9 cellular contexts compared by ENCODE assay signal in the genomic region with DNA sequence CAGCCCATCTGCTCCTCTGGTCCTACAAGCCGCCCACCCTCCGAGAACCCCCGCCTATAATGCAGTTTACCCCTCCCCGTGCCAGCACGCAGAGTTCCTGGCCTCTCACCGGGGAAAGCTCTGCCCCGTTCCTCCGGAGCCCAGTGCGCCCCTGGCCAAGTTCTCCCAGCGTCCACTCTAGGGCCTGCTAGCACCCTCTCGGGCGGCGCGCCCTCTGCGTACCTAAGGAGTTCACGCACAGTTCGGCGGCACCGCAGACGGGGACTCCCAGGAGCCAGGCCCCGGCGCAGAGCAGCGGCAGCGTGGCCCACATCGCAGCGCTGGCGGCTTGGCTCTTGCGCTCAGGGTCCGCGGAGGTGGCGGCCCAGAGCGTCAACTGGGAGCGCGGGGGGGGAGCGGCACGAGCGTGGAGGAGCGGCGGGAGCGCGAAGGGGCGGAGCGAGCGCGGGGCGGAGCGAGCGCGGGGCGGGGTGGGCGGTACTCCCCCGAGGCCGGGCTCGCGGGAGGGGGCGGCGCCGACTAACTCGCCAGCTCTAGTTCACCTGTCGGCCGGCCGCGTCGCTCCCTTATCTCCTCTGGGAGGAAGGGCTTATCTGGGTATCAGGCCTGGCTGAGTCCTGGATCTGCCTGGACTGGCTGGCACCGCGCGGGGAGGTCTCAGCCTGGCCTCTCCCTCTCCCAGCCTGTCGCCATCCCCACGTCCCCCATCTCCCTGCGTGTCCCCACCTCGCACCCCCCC. TPM values are rescaled to one million over a fixed set of nuclear protein-coding genes. Genes with fewer than 3 reads are reported as not detected.
A peak's percentile ranks its signal among the peaks of the same experiment; 100 is the strongest.
DNase-seq lines count a peak whose midpoint lies in the region; ATAC-seq, FAIRE-seq and TF ChIP-seq lines count a peak whose summit lies in the region.
"Had no signal": no experiment of that assay in that cellular context is flagged by ENCODE, and none has a peak within 500 bp of the region (broad histone marks: within the 10 kb centered on the region; RNA-seq: fewer than 3 reads in every experiment).

A gene with protein sequence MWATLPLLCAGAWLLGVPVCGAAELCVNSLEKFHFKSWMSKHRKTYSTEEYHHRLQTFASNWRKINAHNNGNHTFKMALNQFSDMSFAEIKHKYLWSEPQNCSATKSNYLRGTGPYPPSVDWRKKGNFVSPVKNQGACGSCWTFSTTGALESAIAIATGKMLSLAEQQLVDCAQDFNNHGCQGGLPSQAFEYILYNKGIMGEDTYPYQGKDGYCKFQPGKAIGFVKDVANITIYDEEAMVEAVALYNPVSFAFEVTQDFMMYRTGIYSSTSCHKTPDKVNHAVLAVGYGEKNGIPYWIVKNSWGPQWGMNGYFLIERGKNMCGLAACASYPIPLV (minus strand): TSS at position 378 of the 739 bp plus-strand sequence. CDS start 65 bp downstream, at position 313.

- no peaks in the 10 kb centered on the region for H3K9me3 Mint-ChIP-seq in CD8-positive, alpha-beta memory T cell

- no peaks in the 10 kb centered on the region for H3K27me3 ChIP-seq in CD8-positive, alpha-beta memory T cell (ENCODE audit: insufficient read depth, low read length, poor library complexity, severe bottlenecking)
- peaks cover 34% of the 10 kb centered on the region for H3K27me3 ChIP-seq in neutrophil

- peak within 1 kb of the TSS; percentile 72 to 90 (median 87) for H3K4me3 Mint-ChIP-seq in CD8-positive, alpha-beta memory T cell

- peak; percentile 54 for ATAC-seq in GM19467 (IDR thresholded peaks at IDR 0.05; ENCODE audit: unreplicated experiment)

- H3K27ac ChIP-seq in CD8-positive, alpha-beta memory T cell (ENCODE audit: low read depth, low read length): peak within 1 kb of the TSS; percentile 61
- H3K27ac ChIP-seq in neutrophil (peak within 1 kb of the TSS; percentile 57), substantia nigra (ENCODE audit: low read depth, low read length, poor library complexity, severe bottlenecking) (peak within 1 kb of the TSS; percentile 67)

- CTCF ChIA-PET in CD8-positive, alpha-beta memory T cell (lab: Charles Lee): no interaction called here

- peaks cover 1 to 5% of the 10 kb centered on the region in 2 donors for H3K27me3 Mint-ChIP-seq in CD8-positive, alpha-beta memory T cell

- no peaks in the 10 kb centered on the region for H3K36me3 Mint-ChIP-seq in CD8-positive, alpha-beta memory T cell

- H3K9me3 ChIP-seq in CD8-positive, alpha-beta memory T cell (ENCODE audit: low read length): no peaks in the 10 kb centered on the region
- no peaks in the 10 kb centered on the region for H3K9me3 ChIP-seq in neutrophil

- H3K27ac Mint-ChIP-seq in CD8-positive, alpha-beta memory T cell: peak within 1 kb of the TSS; percentile 15 to 91 (median 88)

- H3K4me1 ChIP-seq in CD8-positive, alpha-beta memory T cell (ENCODE audit: insufficient read depth, low read length): peaks cover 8% of the 10 kb centered on the region
- H3K4me1 ChIP-seq in neutrophil (ENCODE audit: control insufficient read depth in 1 of 2, insufficient read depth in 1 of 2, low read depth in 1 of 2, low read length in 1 of 2): peaks cover 32 to 38% of the 10 kb centered on the region in 2 experiments

- H3K4me3 ChIP-seq in CD8-positive, alpha-beta memory T cell (ENCODE audit: low read length): peak within 1 kb of the TSS; percentile 61
- H3K4me3 ChIP-seq in neutrophil (ENCODE audit: low read depth in 1 of 2, low read length in 1 of 2): peak within 1 kb of the TSS; percentile 71 to 82

- peaks cover 11 to 19% (median 11%) of the 10 kb centered on the region in 3 donors for H3K4me1 Mint-ChIP-seq in CD8-positive, alpha-beta memory T cell

- peak; percentile 51 to 82 (median 76) for DNase-seq in CD8-positive, alpha-beta memory T cell
- DNase-seq in HTR-8/SVneo (ENCODE audit: insufficient read length, low spot score) (peak; percentile 46), RKO (ENCODE audit: low spot score) (peak; percentile 60), activated gamma-delta T cell (lab: John Stamatoyannopoulos, UW) (peak; percentile 64), germinal center (ENCODE audit: low spot score) (peak; percentile 95), substantia nigra (lab: John Stamatoyannopoulos, UW) (peak in 39 of 49 donors; percentile 16 to 84 (median 50))

- no peaks in the 10 kb centered on the region for H3K36me3 ChIP-seq in CD8-positive, alpha-beta memory T cell (ENCODE audit: insufficient read depth, low read length)
- no peaks in the 10 kb centered on the region for H3K36me3 ChIP-seq in neutrophil

- POLR2A ChIA-PET in CD8-positive, alpha-beta memory T cell (lab: Charles Lee): interaction anchor here (0.8 kb wide), 1 partner anchor 72 kb away, joined by 3 read pairs; no protein-coding TSS in a partner anchor

- no peak for FAIRE-seq in HTR-8/SVneo (lab: Jason Lieb, UNC)
- FAIRE-seq: endometrium had no signal

- no peak for TF ChIP-seq CTCF in neutrophil (IDR thresholded peaks at IDR 0.05)

RNA-seq across cellular contexts. Expression of the gene that starts here (rescaled TPM):
- 1 to 10 TPM; 8.1 to 9.8 TPM for total RNA-seq in CD8-positive, alpha-beta memory T cell
- 68.7 TPM for polyA plus RNA-seq in CD8-positive, alpha-beta memory T cell

Comparison
In these comparisons a context has a peak if more than half of its experiments do, and no peak if none do; other contexts are left out.
1. Peak in every context shown above with its lines: DNase-seq, ATAC-seq, H3K4me3 ChIP-seq and H3K27ac ChIP-seq.